8 cellular contexts compared by ENCODE assay signal in the genomic region with DNA sequence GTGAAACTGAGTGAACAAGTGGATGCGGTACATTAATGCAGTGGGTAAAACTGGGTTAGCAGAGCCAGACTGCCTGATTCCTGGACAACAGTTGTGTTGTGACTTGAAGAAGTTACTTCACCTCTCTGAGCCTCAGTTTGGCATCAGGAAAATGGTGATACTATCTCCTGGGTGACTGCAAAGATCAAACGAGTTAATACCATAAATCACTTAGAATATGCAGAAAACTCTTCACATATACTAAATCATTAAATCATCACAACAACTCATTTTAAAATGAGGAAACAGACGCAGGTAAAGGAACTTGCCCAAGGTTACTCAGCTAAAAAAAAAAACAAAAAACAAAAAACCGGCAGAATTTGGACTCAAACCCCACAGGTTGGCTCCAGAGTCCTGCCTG. TPM values are rescaled to one million over a fixed set of nuclear protein-coding genes. Genes with fewer than 3 reads are reported as not detected.
DNase-seq lines count a peak whose midpoint lies in the region; ATAC-seq and TF ChIP-seq lines count a peak whose summit lies in the region.

No MANE protein-coding gene starts in this region.

- DNase-seq in G401 (ENCODE audit: low spot score), result peak; percentile 22
- DNase-seq in RWPE2 (ENCODE audit: low spot score), result no peak
- DNase-seq in esophagus squamous epithelium (lab: John Stamatoyannopoulos, UW), result no peak
- DNase-seq in prostate gland (ENCODE audit: low spot score), result no peak
- no peak for DNase-seq in middle frontal gyrus (ENCODE audit: extremely low spot score, low spot score)
- no peak for DNase-seq in mesenteric fat pad (ENCODE audit: low spot score)
- DNase-seq in cortex of kidney (lab: John Stamatoyannopoulos, UW), result no peak

- no peak overlapping the region for H3K27ac ChIP-seq in RWPE2 (ENCODE audit: poor library complexity, severe bottlenecking)
- H3K27ac ChIP-seq in esophagus squamous epithelium, result peak overlapping the region; percentile 81 to 96 (median 94)
- peak overlapping the region; percentile 86 to 87 for H3K27ac ChIP-seq in prostate gland

- TF ChIP-seq CTCF in RWPE2 (IDR thresholded peaks at IDR 0.05; ENCODE audit: poor library complexity, severe bottlenecking), result no peak
- no peak for TF ChIP-seq CTCF in esophagus squamous epithelium (IDR thresholded peaks at IDR 0.05)
- no peak for TF ChIP-seq CTCF in prostate gland (IDR thresholded peaks at IDR 0.05)

- ATAC-seq in RWPE2 (ENCODE audit: low read depth), result no peak
- ATAC-seq in GM21381 (IDR thresholded peaks at IDR 0.05; ENCODE audit: unreplicated experiment), result no peak

- intact Hi-C loops in esophagus squamous epithelium (cut with DNase I) (no loop called here), prostate gland (cut with DNase I) (loop anchor here (2.0 kb wide), 1 partner anchor 29 kb away; no protein-coding TSS in a partner anchor)

- no peaks in the 10 kb centered on the region for H3K27me3 ChIP-seq in RWPE2 (ENCODE audit: insufficient read depth, poor library complexity, severe bottlenecking)
- no peaks in the 10 kb centered on the region for H3K27me3 ChIP-seq in esophagus squamous epithelium
- H3K27me3 ChIP-seq in prostate gland (replicated peaks; ENCODE audit: insufficient read depth), result no peaks in the 10 kb centered on the region

- peaks cover 15% of the 10 kb centered on the region for H3K36me3 ChIP-seq in RWPE2 (ENCODE audit: low read depth)
- H3K36me3 ChIP-seq in esophagus squamous epithelium, result peaks cover 0 to 15% (median 0%) of the 10 kb centered on the region in 3 donors
- no peaks in the 10 kb centered on the region for H3K36me3 ChIP-seq in prostate gland

- WGBS in esophagus squamous epithelium, 2 donors, result 14 to 15% methylated on average over 4 of the region's 4 CpGs
- 20% methylated on average over 4 of the region's 4 CpGs for WGBS in prostate gland

- H3K9me3 ChIP-seq in RWPE2 (ENCODE audit: severe bottlenecking), result no peaks in the 10 kb centered on the region
- no peaks in the 10 kb centered on the region for H3K9me3 ChIP-seq in esophagus squamous epithelium
- H3K9me3 ChIP-seq in prostate gland, result no peaks in the 10 kb centered on the region

- H3K4me3 ChIP-seq in RWPE2 (ENCODE audit: severe bottlenecking) (peak overlapping the region; percentile 87), esophagus squamous epithelium (peak overlapping the region; percentile 64 to 92 (median 77)), prostate gland (peak overlapping the region; percentile 55 to 60)

- TF ChIP-seq POLR2A in esophagus squamous epithelium (IDR thresholded peaks at IDR 0.05) (no peak), prostate gland (IDR thresholded peaks at IDR 0.05) (no peak)

- in situ Hi-C loops in G401 (cut with HindIII; ENCODE audit: low sequenced_read_pairs), result no loop called here

- H3K4me1 ChIP-seq in RWPE2 (ENCODE audit: insufficient read depth, poor library complexity, severe bottlenecking) (peaks cover 5% of the 10 kb centered on the region), esophagus squamous epithelium (peaks cover 0 to 48% (median 11%) of the 10 kb centered on the region in 3 donors), prostate gland (replicated peaks) (peaks cover 5% of the 10 kb centered on the region)

RNA-seq across cellular contexts. Expression of gene MTERF2, which starts 0.8 kb away (rescaled TPM):
- total RNA-seq in G401 (2014; rRNA removed; shearing (Covaris generic)), result 18.8 and 21.3 TPM in 2 replicates
- total RNA-seq in esophagus squamous epithelium (1 to 10 TPM; 2.7 to 9.5 (median 4.2) TPM), prostate gland (10 to 100 TPM; 11.3 to 18.1 TPM), mesenteric fat pad (14.2 TPM)

RNA-seq across cellular contexts. Expression of gene TMEM263, which starts 30.4 kb away (rescaled TPM):
- 32.0 and 51.7 TPM in 2 replicates for total RNA-seq in G401 (2014; rRNA removed; shearing (Covaris generic))
- total RNA-seq in esophagus squamous epithelium (10 to 100 TPM in 2 of 4 donors, 1 to 10 TPM in 2; 5.1 to 12.0 (median 8.6) TPM), prostate gland (10 to 100 TPM; 41.7 to 44.4 TPM), mesenteric fat pad (46.2 TPM)
